ENCODE assay signal across 8 cellular contexts in genomic region chr16:66905633-66906539, GRCh38. TPM values are rescaled to one million over a fixed set of nuclear protein-coding genes. Genes with fewer than 3 reads are reported as not detected.
DNase-seq lines count a peak whose midpoint lies in the region; FAIRE-seq and TF ChIP-seq lines count a peak whose summit lies in the region.
"Had no signal": no experiment of that assay in that cellular context is flagged by ENCODE, and none has a peak within 500 bp of the region (broad histone marks: within the 10 kb centered on the region; RNA-seq: fewer than 3 reads in every experiment).

No MANE protein-coding gene starts in this region.

- TF ChIP-seq POLR2A in erythroblast (IDR thresholded peaks at IDR 0.05; ENCODE audit: low read length) = peak; percentile 34

- H3K4me2 ChIP-seq in OCI-LY7 (ENCODE audit: low read length) = no peak overlapping the region

- H3K4me1 ChIP-seq in OCI-LY7 (ENCODE audit: insufficient read depth, low read length, poor library complexity, severe bottlenecking) (no peaks in the 10 kb centered on the region), small intestine (ENCODE audit: control insufficient read depth in 2 of 2, insufficient read depth in 1 of 2, low read depth in 1 of 2, low read length in 1 of 2) (peaks cover 3 to 10% of the 10 kb centered on the region in 2 donors)

- CTCF ChIA-PET in HEK293T (lab: Yijun Ruan, JAX) = interaction anchor here (0.5 to 1.0 kb wide), 4 partner anchors 10 to 33 kb away, joined by 3 to 5 read pairs (median 3); no protein-coding TSS in a partner anchor
- CTCF ChIA-PET in OCI-LY7 (lab: Charles Lee; ENCODE audit: unreplicated experiment) = no interaction called here

- no peaks in the 10 kb centered on the region for H3K9me2 ChIP-seq in OCI-LY7 (ENCODE audit: insufficient read depth, low read length)

- TF ChIP-seq CTCF in OCI-LY7 (conservative IDR thresholded peaks at IDR 0.05; ENCODE audit: low read length) = no peak

- H3K9me3 ChIP-seq in OCI-LY7 (ENCODE audit: low read length) = no peaks in the 10 kb centered on the region
- no peaks in the 10 kb centered on the region for H3K9me3 ChIP-seq in small intestine (ENCODE audit: control insufficient read depth, low read depth)

- H3K4me3 ChIP-seq in OCI-LY7 (ENCODE audit: low read depth, low read length, poor library complexity, severe bottlenecking) (no peak overlapping the region), small intestine (ENCODE audit: low read depth in 1 of 2, low read length in 2 of 2) (no peak overlapping the region)
- H3K4me3 ChIP-seq: SK-N-MC had no signal

- POLR2A ChIA-PET in HEK293T (lab: Yijun Ruan, JAX) (interaction anchor here (1.0 to 1.9 kb wide), 3 partner anchors 21 to 321 kb away, joined by 3 to 8 read pairs (median 3); partner anchors contain the start of genes PDP2 and TMEM208), OCI-LY7 (lab: Charles Lee) (no interaction called here)

- H3K36me3 ChIP-seq in OCI-LY7 (ENCODE audit: insufficient read depth, low read length) = no peaks in the 10 kb centered on the region
- no peaks in the 10 kb centered on the region for H3K36me3 ChIP-seq in small intestine (ENCODE audit: control insufficient read depth in 2 of 2, insufficient read depth in 2 of 2, low read length in 2 of 2)

- 51 to 65% (median 58%) methylated on average over 11 of the region's 11 CpGs for WGBS in small intestine, 3 donors

- FAIRE-seq in small intestine (lab: Jason Lieb, UNC) (no peak), RCC 7860 (lab: Jason Lieb, UNC) (no peak)

- no peaks in the 10 kb centered on the region for H3K79me2 ChIP-seq in OCI-LY7 (ENCODE audit: insufficient read depth, low read depth, low read length)

- DNase-seq in HEK293T (ENCODE audit: extremely low spot score) (peak; percentile 55), OCI-LY7 (ENCODE audit: low spot score) (peak; percentile 43), erythroblast (lab: John Stamatoyannopoulos, UW) (peak; percentile 93 to 95), small intestine (peak; percentile 98), RCC 7860 (ENCODE audit: low spot score) (no peak), KG1 (lab: John Stamatoyannopoulos, UW) (no peak), activated gamma-delta T cell treated with Interleukin-2 at 50 U/mL for 16 hours (no peak)

- intact Hi-C loops in OCI-LY7 (cut with micrococcal nuclease; ENCODE audit: unreplicated experiment) = no loop called here

- no peak overlapping the region for H2AFZ ChIP-seq in OCI-LY7 (ENCODE audit: low read length)

- no peaks in the 10 kb centered on the region for H4K20me1 ChIP-seq in OCI-LY7 (ENCODE audit: insufficient read depth, low read length)

- H3K27ac ChIP-seq in OCI-LY7 (ENCODE audit: low read depth, low read length, poor library complexity, severe bottlenecking) (no peak overlapping the region), small intestine (ENCODE audit: low read depth in 1 of 2, low read length in 1 of 2) (peak overlapping the region; percentile 33 to 40)
- H3K27ac ChIP-seq: SK-N-MC had no signal

- no TSS peak for BruUV-seq in OCI-LY7 (replicated peaks; lab: Mats Ljungman, UMichigan)

- H3K27me3 ChIP-seq in small intestine (ENCODE audit: control insufficient read depth in 2 of 2, insufficient read depth in 2 of 2, low read length in 2 of 2) = no peaks in the 10 kb centered on the region

TF ChIP-seq in HEK293T, 16 proteins besides CTCF, POLR2A, EP300 and RAD21:
- TF ChIP-seq TARDBP (IDR thresholded peaks at IDR 0.05) (no peak), NFRKB (IDR thresholded peaks at IDR 0.05) (no peak), SUZ12 (IDR thresholded peaks at IDR 0.05) (no peak), L3MBTL2 (conservative IDR thresholded peaks at IDR 0.05) (no peak), HDGF (IDR thresholded peaks at IDR 0.05; ENCODE audit: borderline replicate concordance) (no peak), ELF4 (IDR thresholded peaks at IDR 0.05) (no peak), FOXA1 (IDR thresholded peaks at IDR 0.05) (no peak), SP1 (IDR thresholded peaks at IDR 0.05) (no peak), LEF1 (IDR thresholded peaks at IDR 0.05; ENCODE audit: borderline replicate concordance) (no peak)

RNA-seq across cellular contexts. Expression of gene CDH16, which starts 12.8 kb away (rescaled TPM):
- not detected in 2 replicates for total RNA-seq in OCI-LY7 (2014; rRNA removed; shearing (Covaris generic))
- not detected in 2 replicates for total RNA-seq in OCI-LY7 (2022)
- polyA plus RNA-seq in small intestine = 1 to 10 TPM in 2 of 3 donors, under 1 TPM in 1; 0.91 to 5.4 (median 3.5) TPM

RNA-seq across cellular contexts. Expression of gene RRAD, which starts 19.4 kb away (rescaled TPM):
- 0.09 TPM in 1 of 2 replicates, not detected in the other for total RNA-seq in OCI-LY7 (2014; rRNA removed; shearing (Covaris generic))
- not detected in 2 replicates for total RNA-seq in OCI-LY7 (2022)
- polyA plus RNA-seq in small intestine = 10 to 100 TPM in 1 of 3 donors, 1 to 10 TPM in 2; 2.2 to 10.9 (median 4.9) TPM

RNA-seq across cellular contexts. Expression of gene PDP2, which starts 25.6 kb away (rescaled TPM):
- total RNA-seq in OCI-LY7 (2014; rRNA removed; shearing (Covaris generic)) = 11.1 and 13.8 TPM in 2 replicates
- 25.7 and 29.2 TPM in 2 replicates for total RNA-seq in OCI-LY7 (2022)
- 1 to 10 TPM; 1.6 to 6.0 (median 2.7) TPM for polyA plus RNA-seq in small intestine

RNA-seq across cellular contexts. Expression of gene CIAO2B, which starts 28.3 kb away (rescaled TPM):
- 132 and 133 TPM in 2 replicates for total RNA-seq in OCI-LY7 (2014; rRNA removed; shearing (Covaris generic))
- 76.4 and 78.3 TPM in 2 replicates for total RNA-seq in OCI-LY7 (2022)
- 100 to 1,000 TPM; 219 to 274 (median 245) TPM for polyA plus RNA-seq in small intestine

RNA-seq across cellular contexts. Expression of gene CES2, which starts 29.4 kb away (rescaled TPM):
- 18.5 and 29.6 TPM in 2 replicates for total RNA-seq in OCI-LY7 (2014; rRNA removed; shearing (Covaris generic))
- 27.6 and 30.7 TPM in 2 replicates for total RNA-seq in OCI-LY7 (2022)
- polyA plus RNA-seq in small intestine = 100 to 1,000 TPM; 254 to 337 (median 333) TPM

Comparison
In these comparisons a context has a peak if more than half of its experiments do, and no peak if none do; other contexts are left out.
1. DNase-seq: peak in HEK293T (single experiment), OCI-LY7 (single experiment), erythroblast (2 of 2) and small intestine (single experiment); none in RCC 7860 (single experiment), KG1 (single experiment) and activated gamma-delta T cell treated with Interleukin-2 at 50 U/mL for 16 hours (single experiment).